In the genomic region with DNA sequence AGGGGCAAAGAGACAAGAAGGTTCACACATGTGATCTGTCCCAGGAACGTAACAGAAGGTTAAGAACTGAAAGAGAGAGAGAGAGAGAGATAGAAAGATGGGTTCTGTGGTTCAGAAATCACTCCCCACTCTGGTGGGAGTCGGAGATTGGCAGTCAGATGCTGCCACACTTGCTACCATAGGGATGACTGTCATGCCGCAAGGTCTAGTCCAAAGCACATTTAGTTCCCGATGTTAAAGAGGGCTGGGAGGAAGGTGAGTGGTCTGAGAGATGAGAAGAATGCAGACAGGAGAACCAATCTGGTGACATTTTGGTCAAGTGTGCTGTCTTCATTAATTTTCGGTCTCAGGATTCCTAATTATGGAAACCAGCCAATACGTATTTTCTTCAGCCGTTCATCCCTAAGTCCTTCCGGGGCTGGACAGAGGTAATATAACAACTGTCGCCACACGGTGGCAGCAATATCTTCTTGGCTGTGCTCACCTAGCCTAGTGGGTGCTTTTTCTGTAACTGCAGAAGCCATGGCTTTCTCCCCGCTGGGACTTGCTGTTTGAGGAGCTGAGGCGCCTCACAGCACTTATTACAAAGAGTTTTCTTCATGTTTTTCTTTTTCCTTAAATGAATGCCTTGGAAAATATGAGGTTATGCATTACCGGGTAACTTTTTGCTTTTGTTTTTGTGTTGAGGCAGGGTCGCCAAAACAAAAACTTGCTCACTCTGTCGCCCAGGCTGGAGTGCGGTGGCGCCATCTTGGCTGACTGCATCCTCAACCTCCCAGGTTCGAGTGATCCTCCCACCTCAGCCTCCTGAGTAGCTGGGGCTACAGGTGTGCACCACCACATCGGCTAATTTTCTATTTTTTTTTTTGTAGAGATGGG, we compare ENCODE assay signal across 8 cellular contexts. TPM values are rescaled to one million over a fixed set of nuclear protein-coding genes. Genes with fewer than 3 reads are reported as not detected.
DNase-seq lines count a peak whose midpoint lies in the region; ATAC-seq and TF ChIP-seq lines count a peak whose summit lies in the region.

No MANE protein-coding gene starts in this region.

- no peaks in the 10 kb centered on the region for H4K20me1 ChIP-seq in DND-41 (ENCODE audit: insufficient read depth, low read length)

- peak; percentile 62 for TF ChIP-seq CTCF in DND-41 (IDR thresholded peaks at IDR 0.05; ENCODE audit: borderline replicate concordance, extremely low read depth, low read length, poor library complexity, severe bottlenecking)
- TF ChIP-seq CTCF in Peyer's patch (IDR thresholded peaks at IDR 0.05): peak; percentile 26 to 73 (median 68)
- peak; percentile 68 for TF ChIP-seq CTCF in fibroblast of pulmonary artery (IDR thresholded peaks at IDR 0.05; ENCODE audit: low read length, missing control alignments)
- TF ChIP-seq CTCF in omental fat pad (IDR thresholded peaks at IDR 0.05): no peak
- TF ChIP-seq CTCF in thyroid gland (IDR thresholded peaks at IDR 0.05): peak in 5 of 6 experiments; percentile 29 to 62 (median 61)

- H3K27ac ChIP-seq in DND-41 (ENCODE audit: low read length) (no peak overlapping the region), Peyer's patch (no peak overlapping the region), thyroid gland (no peak overlapping the region)

- H3K4me1 Mint-ChIP-seq in activated T-cell treated with anti-CD3 and anti-CD28 coated beads, Interleukin-2, amount 50 U/mL, for 24 hours (ENCODE audit: low read depth): peaks cover 1% of the 10 kb centered on the region

- H3K27me3 ChIP-seq in DND-41 (ENCODE audit: insufficient read depth, low read length, poor library complexity) (peaks cover 14% of the 10 kb centered on the region), Peyer's patch (no peaks in the 10 kb centered on the region), thyroid gland (no peaks in the 10 kb centered on the region)

- intact Hi-C loops in thyroid gland (cut with DNase I): no loop called here

- H3K9ac ChIP-seq in DND-41 (ENCODE audit: low read depth, low read length): no peak overlapping the region

- H3K79me2 ChIP-seq in DND-41 (ENCODE audit: insufficient read depth, low read length): no peaks in the 10 kb centered on the region

- no peak overlapping the region for H3K27ac Mint-ChIP-seq in activated T-cell treated with anti-CD3 and anti-CD28 coated beads, Interleukin-2, amount 50 U/mL, for 24 hours

- no peak overlapping the region for H3K4me2 ChIP-seq in DND-41 (ENCODE audit: insufficient read depth, low read length)

- H2AFZ ChIP-seq in DND-41 (ENCODE audit: low read depth, low read length): no peak overlapping the region

- DNase-seq in DND-41: peak; percentile 51
- DNase-seq in Peyer's patch: peak; percentile 65 to 90 (median 67)
- DNase-seq in activated T-cell treated with anti-CD3 and anti-CD28 coated beads, Interleukin-2, amount 50 U/mL, for 24 hours: peak; percentile 66
- DNase-seq in fibroblast of pulmonary artery (ENCODE audit: low read depth): peak; percentile 73
- DNase-seq in omental fat pad (ENCODE audit: low spot score): peak; percentile 37
- DNase-seq in thyroid gland: peak; percentile 75 to 77

- peaks cover 41% of the 10 kb centered on the region for H3K27me3 Mint-ChIP-seq in activated T-cell treated with anti-CD3 and anti-CD28 coated beads, Interleukin-2, amount 50 U/mL, for 24 hours

- TF ChIP-seq POLR2A in Peyer's patch (IDR thresholded peaks at IDR 0.05): no peak
- TF ChIP-seq POLR2A in thyroid gland (IDR thresholded peaks at IDR 0.05): no peak

- H3K9me3 ChIP-seq in DND-41 (ENCODE audit: insufficient read depth, low read length, severe bottlenecking): no peaks in the 10 kb centered on the region
- no peaks in the 10 kb centered on the region for H3K9me3 ChIP-seq in Peyer's patch
- no peaks in the 10 kb centered on the region for H3K9me3 ChIP-seq in thyroid gland

- no peaks in the 10 kb centered on the region for H3K9me3 Mint-ChIP-seq in activated T-cell treated with anti-CD3 and anti-CD28 coated beads, Interleukin-2, amount 50 U/mL, for 24 hours

- H3K36me3 Mint-ChIP-seq in activated T-cell treated with anti-CD3 and anti-CD28 coated beads, Interleukin-2, amount 50 U/mL, for 24 hours (ENCODE audit: low read depth): no peaks in the 10 kb centered on the region

- no peak for TF ChIP-seq EP300 in Ishikawa (IDR thresholded peaks at IDR 0.05; ENCODE audit: borderline replicate concordance)

- H3K36me3 ChIP-seq in DND-41 (ENCODE audit: insufficient read depth, low read length) (no peaks in the 10 kb centered on the region), Peyer's patch (no peaks in the 10 kb centered on the region), thyroid gland (no peaks in the 10 kb centered on the region)

- peak; percentile 86 for TF ChIP-seq RAD21 in Ishikawa (IDR thresholded peaks at IDR 0.05; ENCODE audit: low read depth)

- WGBS in thyroid gland, 2 donors: 51 to 55% methylated on average over 19 of the region's 19 CpGs

- H3K4me3 ChIP-seq in DND-41 (ENCODE audit: low read depth in 1 of 2, low read length in 2 of 2) (no peak overlapping the region), Peyer's patch (no peak overlapping the region), fibroblast of pulmonary artery (replicated peaks; ENCODE audit: low read depth, low read length) (no peak overlapping the region), thyroid gland (replicated peaks in 1 of 3) (no peak overlapping the region)

- peak; percentile 89 for ATAC-seq in DND-41 (ENCODE audit: insufficient read depth, low read depth)
- ATAC-seq in GM21723 (IDR thresholded peaks at IDR 0.05; ENCODE audit: unreplicated experiment): peak; percentile 96
- peak; percentile 66 for ATAC-seq in omental fat pad (ENCODE audit: low FRiP score)

- no peaks in the 10 kb centered on the region for H3K4me1 ChIP-seq in DND-41 (ENCODE audit: insufficient read depth, low read length)
- H3K4me1 ChIP-seq in Peyer's patch: peaks cover 0 to 11% (median 0%) of the 10 kb centered on the region in 4 donors
- no peaks in the 10 kb centered on the region for H3K4me1 ChIP-seq in thyroid gland

- no peak overlapping the region for H3K4me3 Mint-ChIP-seq in activated T-cell treated with anti-CD3 and anti-CD28 coated beads, Interleukin-2, amount 50 U/mL, for 24 hours

TF ChIP-seq in Ishikawa, 13 proteins besides CTCF, POLR2A, EP300 and RAD21:
- TF ChIP-seq, protein P1, sequence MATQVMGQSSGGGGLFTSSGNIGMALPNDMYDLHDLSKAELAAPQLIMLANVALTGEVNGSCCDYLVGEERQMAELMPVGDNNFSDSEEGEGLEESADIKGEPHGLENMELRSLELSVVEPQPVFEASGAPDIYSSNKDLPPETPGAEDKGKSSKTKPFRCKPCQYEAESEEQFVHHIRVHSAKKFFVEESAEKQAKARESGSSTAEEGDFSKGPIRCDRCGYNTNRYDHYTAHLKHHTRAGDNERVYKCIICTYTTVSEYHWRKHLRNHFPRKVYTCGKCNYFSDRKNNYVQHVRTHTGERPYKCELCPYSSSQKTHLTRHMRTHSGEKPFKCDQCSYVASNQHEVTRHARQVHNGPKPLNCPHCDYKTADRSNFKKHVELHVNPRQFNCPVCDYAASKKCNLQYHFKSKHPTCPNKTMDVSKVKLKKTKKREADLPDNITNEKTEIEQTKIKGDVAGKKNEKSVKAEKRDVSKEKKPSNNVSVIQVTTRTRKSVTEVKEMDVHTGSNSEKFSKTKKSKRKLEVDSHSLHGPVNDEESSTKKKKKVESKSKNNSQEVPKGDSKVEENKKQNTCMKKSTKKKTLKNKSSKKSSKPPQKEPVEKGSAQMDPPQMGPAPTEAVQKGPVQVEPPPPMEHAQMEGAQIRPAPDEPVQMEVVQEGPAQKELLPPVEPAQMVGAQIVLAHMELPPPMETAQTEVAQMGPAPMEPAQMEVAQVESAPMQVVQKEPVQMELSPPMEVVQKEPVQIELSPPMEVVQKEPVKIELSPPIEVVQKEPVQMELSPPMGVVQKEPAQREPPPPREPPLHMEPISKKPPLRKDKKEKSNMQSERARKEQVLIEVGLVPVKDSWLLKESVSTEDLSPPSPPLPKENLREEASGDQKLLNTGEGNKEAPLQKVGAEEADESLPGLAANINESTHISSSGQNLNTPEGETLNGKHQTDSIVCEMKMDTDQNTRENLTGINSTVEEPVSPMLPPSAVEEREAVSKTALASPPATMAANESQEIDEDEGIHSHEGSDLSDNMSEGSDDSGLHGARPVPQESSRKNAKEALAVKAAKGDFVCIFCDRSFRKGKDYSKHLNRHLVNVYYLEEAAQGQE (IDR thresholded peaks at IDR 0.05; ENCODE audit: low read depth): peak; percentile 47; the same call in 1 of the 2 replicates
- TF ChIP-seq TCF12 (IDR thresholded peaks at IDR 0.05; ENCODE audit: low read depth): no peak
- TF ChIP-seq YY1 (IDR thresholded peaks at IDR 0.05; ENCODE audit: low read depth): no peak
- TF ChIP-seq FOXM1 (IDR thresholded peaks at IDR 0.05; ENCODE audit: borderline replicate concordance, low read depth): no peak
- peak; percentile 65 for TF ChIP-seq NFIC (IDR thresholded peaks at IDR 0.05)

RNA-seq across cellular contexts. Expression of a gene that starts 46.0 kb away (rescaled TPM):
- total RNA-seq in Peyer's patch: under 1 TPM in 1 of 4 donors, not detected in 3; 0.47 TPM
- not detected for total RNA-seq in omental fat pad
- not detected for total RNA-seq in thyroid gland

Comparison
In these comparisons a context has a peak if more than half of its experiments do, and no peak if none do; other contexts are left out.
1. CTCF ChIP-seq: peak in DND-41 (single experiment), Peyer's patch (6 of 6), fibroblast of pulmonary artery (single experiment) and thyroid gland (5 of 6); none in omental fat pad (0 of 3).
2. Peak in every context shown above with its lines, with median percentiles within 50 percentile points of each other: ATAC-seq and DNase-seq.